In the genomic region with DNA sequence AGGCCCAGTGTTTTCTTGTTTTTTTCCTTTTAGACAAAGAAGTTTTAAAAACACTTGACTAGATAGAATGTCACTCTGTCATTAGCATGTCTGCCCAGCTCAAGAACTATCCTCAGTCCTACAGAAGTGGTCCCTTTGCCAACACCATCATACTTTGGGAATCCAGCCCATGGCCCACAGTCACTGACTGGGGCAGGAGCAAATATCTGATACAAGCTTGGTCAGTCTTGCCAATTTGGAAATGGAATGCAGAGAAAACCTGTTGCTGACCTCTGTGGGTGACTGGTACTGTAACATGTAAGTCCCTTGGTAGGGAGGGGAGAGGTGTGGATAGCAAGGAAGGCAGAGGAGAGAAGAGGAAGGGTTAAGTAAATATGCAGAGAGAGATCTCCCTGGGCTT, we compare ENCODE assay signal across 19 cellular contexts. TPM values are rescaled to one million over a fixed set of nuclear protein-coding genes. Genes with fewer than 3 reads are reported as not detected.
DNase-seq lines count a peak whose midpoint lies in the region; ATAC-seq, FAIRE-seq and TF ChIP-seq lines count a peak whose summit lies in the region.
"Had no signal": no experiment of that assay in that cellular context is flagged by ENCODE, and none has a peak within 500 bp of the region (broad histone marks: within the 10 kb centered on the region; RNA-seq: fewer than 3 reads in every experiment).

No MANE protein-coding gene starts in this region.

- H2BK12ac ChIP-seq in trophoblast cell (ENCODE audit: low read length), result no peak overlapping the region

- H3K27me3 ChIP-seq in astrocyte (ENCODE audit: insufficient read depth, low read length), result no peaks in the 10 kb centered on the region
- H3K27me3 ChIP-seq in trophoblast cell (ENCODE audit: insufficient read depth, low read length), result no peaks in the 10 kb centered on the region

- H3K36me3 ChIP-seq in astrocyte (ENCODE audit: insufficient read depth, low read length) (no peaks in the 10 kb centered on the region), trophoblast cell (ENCODE audit: control insufficient read depth in 1 of 2, insufficient read depth in 2 of 2, low read length in 2 of 2) (no peaks in the 10 kb centered on the region)
- H3K36me3 ChIP-seq: HAP-1 had no signal

- H3K4me1 ChIP-seq in astrocyte (ENCODE audit: insufficient read depth, low read length) (no peaks in the 10 kb centered on the region), trophoblast cell (ENCODE audit: control insufficient read depth in 1 of 2, insufficient read depth in 2 of 2, low read length in 2 of 2) (no peaks in the 10 kb centered on the region)

- no peak overlapping the region for H4K91ac ChIP-seq in trophoblast cell (ENCODE audit: low read depth, low read length)

- ATAC-seq in HG03457 (IDR thresholded peaks at IDR 0.05; ENCODE audit: unreplicated experiment) (no peak), HG03025 (IDR thresholded peaks at IDR 0.05; ENCODE audit: low FRiP score, unreplicated experiment) (no peak)

- no peak overlapping the region for H3K4me3 Mint-ChIP-seq in astrocyte (ENCODE audit: unreplicated experiment)

- DNase-seq in AG10803 (ENCODE audit: low read depth) (peak; percentile 53), GM03348 (ENCODE audit: low spot score) (peak; percentile 25), astrocyte (ENCODE audit: low read depth) (peak; percentile 28), trophoblast cell (no peak)
- DNase-seq in stimulated activated CD4-positive, alpha-beta T cell treated with anti-CD3 and anti-CD28 coated beads, Interleukin-4, amount 100 ng/mL, for 4 hours, result no peak
- DNase-seq: AML-193, DMS79 treated with DMSO at 0.1 percent for 48 hours, NCI-H1105, NCI-H2081, NCI-H510A, NCI-H82, OCI-M1, SHP77 treated with DMSO at 0.1 percent for 48 hours, SK-N-SH had no signal

- H2BK5ac ChIP-seq in trophoblast cell (ENCODE audit: low read depth, low read length, poor library complexity), result no peak overlapping the region

- no peak overlapping the region for H3K4ac ChIP-seq in trophoblast cell (ENCODE audit: low read depth, low read length)

- no peaks in the 10 kb centered on the region for H3K79me1 ChIP-seq in trophoblast cell (ENCODE audit: low read length)

- no peaks in the 10 kb centered on the region for H3K36me3 Mint-ChIP-seq in astrocyte (ENCODE audit: low read depth, unreplicated experiment)

- no peak overlapping the region for H3K4me3 ChIP-seq in AG10803 (ENCODE audit: low read length)
- H3K4me3 ChIP-seq in astrocyte (ENCODE audit: insufficient read depth, low read depth, low read length), result no peak overlapping the region
- no peak overlapping the region for H3K4me3 ChIP-seq in trophoblast cell (ENCODE audit: low read depth, low read length)
- H3K4me3 ChIP-seq: HAP-1 had no signal

- no peak overlapping the region for H4K8ac ChIP-seq in trophoblast cell (ENCODE audit: low read depth, low read length)

- H3K27ac ChIP-seq in astrocyte (ENCODE audit: low read depth, low read length), result no peak overlapping the region
- no peak overlapping the region for H3K27ac ChIP-seq in trophoblast cell (ENCODE audit: low read depth, low read length)
- H3K27ac ChIP-seq: C4-2B had no signal

- FAIRE-seq in astrocyte (lab: Jason Lieb, UNC), result peak; percentile 39
- FAIRE-seq: G401.6 had no signal

- H3K27ac Mint-ChIP-seq in astrocyte (ENCODE audit: unreplicated experiment), result no peak overlapping the region

- H3K4me1 Mint-ChIP-seq in astrocyte (ENCODE audit: low read depth, unreplicated experiment), result peaks cover 13% of the 10 kb centered on the region

- H2AFZ ChIP-seq in astrocyte (ENCODE audit: low read depth, low read length) (no peak overlapping the region), trophoblast cell (ENCODE audit: insufficient read depth, low read length, poor library complexity) (no peak overlapping the region)

- H3K27me3 Mint-ChIP-seq in astrocyte (ENCODE audit: low read depth, unreplicated experiment), result no peaks in the 10 kb centered on the region

- no peaks in the 10 kb centered on the region for H4K20me1 ChIP-seq in astrocyte (ENCODE audit: insufficient read depth, low read length)

- peak overlapping the region; percentile 96 for H3K23ac ChIP-seq in trophoblast cell (ENCODE audit: low read length)

- no peak overlapping the region for H3K4me2 ChIP-seq in astrocyte (ENCODE audit: low read length)
- no peak overlapping the region for H3K4me2 ChIP-seq in trophoblast cell (ENCODE audit: low read length)
- H3K4me2 ChIP-seq: SK-N-SH had no signal

- no peak overlapping the region for H3K18ac ChIP-seq in trophoblast cell (ENCODE audit: low read length)

- no peak overlapping the region for H2BK120ac ChIP-seq in trophoblast cell (ENCODE audit: insufficient read depth, low read length, poor library complexity)

- H3K9me3 ChIP-seq in astrocyte (ENCODE audit: insufficient read depth, low read depth, low read length), result no peaks in the 10 kb centered on the region
- H3K9me3 ChIP-seq in trophoblast cell (ENCODE audit: insufficient read depth, low read depth, low read length), result no peaks in the 10 kb centered on the region
- H3K9me3 ChIP-seq: HAP-1, SK-N-SH had no signal

- no peak overlapping the region for H2AK5ac ChIP-seq in trophoblast cell (ENCODE audit: low read length)

- H3K14ac ChIP-seq in trophoblast cell (ENCODE audit: low read length), result no peak overlapping the region

- no peak overlapping the region for H3K9ac ChIP-seq in astrocyte (ENCODE audit: low read length)
- H3K9ac ChIP-seq in trophoblast cell (ENCODE audit: low read length), result peak overlapping the region; percentile 63
- H3K9ac ChIP-seq: SK-N-SH had no signal

- no peaks in the 10 kb centered on the region for H3K9me3 Mint-ChIP-seq in astrocyte (ENCODE audit: unreplicated experiment)

- no peaks in the 10 kb centered on the region for H3K79me2 ChIP-seq in astrocyte (ENCODE audit: insufficient read depth, low read length)
- no peaks in the 10 kb centered on the region for H3K79me2 ChIP-seq in trophoblast cell (ENCODE audit: control insufficient read depth, insufficient read depth, low read length, poor library complexity)

- no peak for TF ChIP-seq CTCF in AG10803 (conservative IDR thresholded peaks at IDR 0.05; ENCODE audit: low read length)
- no peak for TF ChIP-seq CTCF in astrocyte (IDR thresholded peaks at IDR 0.05; ENCODE audit: insufficient read depth, low read depth, low read length)

- no peak overlapping the region for H4K12ac ChIP-seq in trophoblast cell (ENCODE audit: low read depth, low read length)

RNA-seq across cellular contexts. Expression of a gene that starts 47.8 kb away (rescaled TPM):
- 5.6 and 6.8 TPM in 2 replicates for total RNA-seq in astrocyte
- polyA plus RNA-seq in trophoblast cell (2013), result 4.9 and 5.0 TPM in 2 replicates

RNA-seq across cellular contexts. Expression of a gene that starts 49.1 kb away (rescaled TPM):
- total RNA-seq in astrocyte, result 32.2 and 36.3 TPM in 2 replicates
- 25.8 and 28.0 TPM in 2 replicates for polyA plus RNA-seq in trophoblast cell (2013)

Comparison
In these comparisons a context has a peak if more than half of its experiments do, and no peak if none do; other contexts are left out.
1. DNase-seq: peak in AG10803 (single experiment), GM03348 (single experiment) and astrocyte (single experiment); none in trophoblast cell (0 of 2) and stimulated activated CD4-positive, alpha-beta T cell treated with anti-CD3 and anti-CD28 coated beads, Interleukin-4, amount 100 ng/mL, for 4 hours (0 of 2).